ENCODE assay signal across 1 cellular context in genomic region chr11:119223856-119224255, GRCh38.
TF ChIP-seq lines count a peak whose summit lies in the region.

No MANE protein-coding gene starts in this region.

TF ChIP-seq in WTC11, 78 proteins besides CTCF, POLR2A, EP300 and RAD21 (continued from another document):
- TF ChIP-seq STAT6 (CRISPR knock-in tag; conservative IDR thresholded peaks at IDR 0.05; ENCODE audit: low read depth): no peak
- TF ChIP-seq CREM (CRISPR knock-in tag; IDR thresholded peaks at IDR 0.05): no peak
- TF ChIP-seq FOXP1 (CRISPR knock-in tag; IDR thresholded peaks at IDR 0.05; ENCODE audit: borderline replicate concordance): no peak
- TF ChIP-seq E2F5 (CRISPR knock-in tag; IDR thresholded peaks at IDR 0.05): no peak
- no peak for TF ChIP-seq FOXK1 (CRISPR knock-in tag; IDR thresholded peaks at IDR 0.05)
- TF ChIP-seq OVOL2 (CRISPR knock-in tag; IDR thresholded peaks at IDR 0.05; ENCODE audit: borderline replicate concordance): no peak
- TF ChIP-seq HMGA2 (CRISPR knock-in tag; IDR thresholded peaks at IDR 0.05): no peak
- no peak for TF ChIP-seq TP53 (CRISPR knock-in tag; IDR thresholded peaks at IDR 0.05)
- TF ChIP-seq ZNF219 (CRISPR knock-in tag; IDR thresholded peaks at IDR 0.05; ENCODE audit: borderline replicate concordance): no peak
- TF ChIP-seq MYBL2 (CRISPR knock-in tag; IDR thresholded peaks at IDR 0.05): no peak
